11 cellular contexts compared by ENCODE assay signal in the genomic region with DNA sequence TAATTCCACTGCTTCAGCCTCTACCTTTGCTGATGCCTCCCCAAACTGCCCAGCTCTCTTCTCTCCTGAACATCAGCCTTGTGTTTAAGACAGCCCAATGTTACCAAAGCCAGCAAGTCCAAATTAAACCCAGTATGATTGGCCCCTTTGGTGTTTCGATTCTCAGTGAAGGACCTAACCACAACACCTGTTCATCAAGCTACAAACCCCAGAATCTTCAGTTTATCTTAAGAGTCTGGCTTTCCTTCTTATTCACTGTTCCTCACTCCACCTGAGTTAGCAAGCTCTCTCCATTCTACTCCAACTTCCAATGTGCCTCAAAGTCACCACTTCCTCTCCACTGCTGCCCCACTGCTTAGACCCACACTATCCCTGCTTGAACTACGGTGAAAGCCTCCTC. TPM values are rescaled to one million over a fixed set of nuclear protein-coding genes. Genes with fewer than 3 reads are reported as not detected.
DNase-seq lines count a peak whose midpoint lies in the region; ATAC-seq and TF ChIP-seq lines count a peak whose summit lies in the region.
"Had no signal": no experiment of that assay in that cellular context is flagged by ENCODE, and none has a peak within 500 bp of the region (broad histone marks: within the 10 kb centered on the region; RNA-seq: fewer than 3 reads in every experiment).

No MANE protein-coding gene starts in this region.

- peak; percentile 42 for DNase-seq in GM13976 (ENCODE audit: low spot score)
- DNase-seq in SIG-M5 (lab: John Stamatoyannopoulos, UW), result no peak
- no peak for DNase-seq in 8988T
- no peak for DNase-seq in NCI-H2196 (lab: John Stamatoyannopoulos, UW; ENCODE audit: unreplicated experiment)
- DNase-seq in Karpas-422, result no peak
- DNase-seq: midbrain had no signal

- H3K27me3 Mint-ChIP-seq in activated T-helper 17 cell treated with anti-CD3 and anti-CD28 coated beads, Interleukin-2, amount 50 U/mL, for 72 hours, result peaks cover 3% of the 10 kb centered on the region

- H3K27ac Mint-ChIP-seq in activated T-helper 17 cell treated with anti-CD3 and anti-CD28 coated beads, Interleukin-2, amount 50 U/mL, for 72 hours, result no peak overlapping the region

- no peaks in the 10 kb centered on the region for H3K9me3 ChIP-seq in Karpas-422 (ENCODE audit: low read length)
- H3K9me3 ChIP-seq: thoracic aorta had no signal

- no peak for TF ChIP-seq CTCF in GM13976 (IDR thresholded peaks at IDR 0.05; ENCODE audit: borderline replicate concordance, control extremely low read depth, extremely low read depth, insufficient read depth, missing control alignments)

- H3K79me2 ChIP-seq in Karpas-422 (ENCODE audit: low read length), result no peaks in the 10 kb centered on the region

- H3K4me3 ChIP-seq in Karpas-422 (ENCODE audit: low read length), result no peak overlapping the region
- H3K4me3 ChIP-seq: thoracic aorta had no signal

- peaks cover 20% of the 10 kb centered on the region for H3K4me1 ChIP-seq in Karpas-422 (ENCODE audit: low read length)

- no peaks in the 10 kb centered on the region for H3K9me2 ChIP-seq in Karpas-422 (replicated peaks; ENCODE audit: insufficient read depth, low read length)

- no peaks in the 10 kb centered on the region for H4K20me1 ChIP-seq in Karpas-422 (ENCODE audit: insufficient read depth, low read depth, low read length)

- H3K27me3 ChIP-seq in Karpas-422 (ENCODE audit: low read length), result no peaks in the 10 kb centered on the region

- H3K27ac ChIP-seq in Karpas-422 (ENCODE audit: low read length), result no peak overlapping the region
- H3K27ac ChIP-seq: thoracic aorta, VCaP had no signal

- in situ Hi-C loops in GM13976 (cut with MboI; ENCODE audit: low sequenced_read_pairs, unreplicated experiment), result no loop called here

- H3K9ac ChIP-seq in Karpas-422 (ENCODE audit: low read length), result no peak overlapping the region

- no peaks in the 10 kb centered on the region for H3K36me3 ChIP-seq in Karpas-422 (ENCODE audit: insufficient read depth, low read length)
- H3K36me3 ChIP-seq: thoracic aorta had no signal

- no peak overlapping the region for H2AFZ ChIP-seq in Karpas-422 (ENCODE audit: low read length)

- H3K36me3 Mint-ChIP-seq in activated T-helper 17 cell treated with anti-CD3 and anti-CD28 coated beads, Interleukin-2, amount 50 U/mL, for 72 hours (ENCODE audit: low read depth), result no peaks in the 10 kb centered on the region

- peak; percentile 88 for ATAC-seq in GM19455 (IDR thresholded peaks at IDR 0.05; ENCODE audit: unreplicated experiment)
- peak; percentile 96 for ATAC-seq in HG03064 (IDR thresholded peaks at IDR 0.05; ENCODE audit: low read depth, unreplicated experiment)
- peak; percentile 38 for ATAC-seq in activated T-helper 17 cell treated with anti-CD3 and anti-CD28 coated beads, Interleukin-2, amount 50 U/mL, for 72 hours (replicated peaks)

- H3K4me1 Mint-ChIP-seq in activated T-helper 17 cell treated with anti-CD3 and anti-CD28 coated beads, Interleukin-2, amount 50 U/mL, for 72 hours, result peaks cover 15% of the 10 kb centered on the region

- no peaks in the 10 kb centered on the region for H3K9me3 Mint-ChIP-seq in activated T-helper 17 cell treated with anti-CD3 and anti-CD28 coated beads, Interleukin-2, amount 50 U/mL, for 72 hours

- H3K4me3 Mint-ChIP-seq in activated T-helper 17 cell treated with anti-CD3 and anti-CD28 coated beads, Interleukin-2, amount 50 U/mL, for 72 hours, result peak overlapping the region; percentile 2

- H3K4me2 ChIP-seq in Karpas-422 (ENCODE audit: low read depth, low read length, poor library complexity, severe bottlenecking), result no peak overlapping the region

RNA-seq across cellular contexts. Expression of a gene that starts 25.5 kb away (rescaled TPM):
- 10 to 100 TPM; 30.1 to 39.2 TPM for total RNA-seq in activated T-helper 17 cell treated with anti-CD3 and anti-CD28 coated beads, Interleukin-2, amount 50 U/mL, for 72 hours
- total RNA-seq in Karpas-422 (2014; rRNA removed; shearing (Covaris generic); ENCODE audit: low replicate concordance), result 79.0 and 132 TPM in 2 replicates

Comparison
In these comparisons a context has a peak if more than half of its experiments do, and no peak if none do; other contexts are left out.
1. ATAC-seq: peak in every context shown above with its lines; median percentile 96 in HG03064; 88 in GM19455; 38 in activated T-helper 17 cell treated with anti-CD3 and anti-CD28 coated beads, Interleukin-2, amount 50 U/mL, for 72 hours.